In genomic region chr5:31487510-31487909, GRCh38 we compare ENCODE assay signal across 14 cellular contexts.
"Had no signal": no experiment of that assay in that cellular context is flagged by ENCODE, and none has a peak within 500 bp of the region (broad histone marks: within the 10 kb centered on the region; RNA-seq: fewer than 3 reads in every experiment).

No MANE protein-coding gene starts in this region.

- H3K4me3 Mint-ChIP-seq: activated CD8-positive, alpha-beta T cell treated with anti-CD3 and anti-CD28 coated beads, Interleukin-2, amount 10 ng/mL, durations not matched to agents 7 days and 5 days; activated naive CD8-positive, alpha-beta T cell treated with anti-CD3 and anti-CD28 coated beads, Interleukin-2, amount 10 ng/mL, durations not matched to agents 7 days and 5 days; stimulated activated naive B cell treated with anti-CD40 and anti-IgM and Interleukin-4, amounts not matched to agents 10 μg/mL and 1 μg/mL and 100 μg/mL, for 72 hours had no signal

- FAIRE-seq: small intestine had no signal

- H3K27ac ChIP-seq: epithelial cell of prostate, right atrium auricular region, tibial nerve, WERI-Rb-1 had no signal

- ATAC-seq: activated CD8-positive, alpha-beta T cell treated with anti-CD3 and anti-CD28 coated beads, Interleukin-2, amount 10 ng/mL, durations not matched to agents 7 days and 5 days; stimulated activated naive B cell treated with anti-CD40 and anti-IgM and Interleukin-4, amounts not matched to agents 10 μg/mL and 1 μg/mL and 100 μg/mL, for 72 hours had no signal

- H3K9me3 Mint-ChIP-seq: activated naive CD8-positive, alpha-beta T cell treated with anti-CD3 and anti-CD28 coated beads, Interleukin-2, amount 10 ng/mL, durations not matched to agents 7 days and 5 days; stimulated activated naive B cell treated with anti-CD40 and anti-IgM and Interleukin-4, amounts not matched to agents 10 μg/mL and 1 μg/mL and 100 μg/mL, for 72 hours had no signal

- DNase-seq: activated CD4-positive, alpha-beta T cell treated with anti-CD3 and anti-CD28 coated beads for 4 hours; activated CD8-positive, alpha-beta memory T cell treated with anti-CD3 and anti-CD28 coated beads, Interleukin-2, amount 50 U/mL, for 48 hours; activated CD8-positive, alpha-beta T cell treated with anti-CD3 and anti-CD28 coated beads, Interleukin-2, amount 10 ng/mL, durations not matched to agents 7 days and 5 days; activated naive CD8-positive, alpha-beta T cell treated with anti-CD3 and anti-CD28 coated beads, Interleukin-2, amount 10 ng/mL, durations not matched to agents 7 days and 5 days; aorta; effector CD4-positive, alpha-beta T cell; hippocampal formation; small intestine; stimulated activated naive B cell treated with anti-CD40 and anti-IgM and Interleukin-4, amounts not matched to agents 10 μg/mL and 1 μg/mL and 100 μg/mL, for 72 hours; T1000; WERI-Rb-1 had no signal

- H3K4me1 Mint-ChIP-seq: activated naive CD8-positive, alpha-beta T cell treated with anti-CD3 and anti-CD28 coated beads, Interleukin-2, amount 10 ng/mL, durations not matched to agents 7 days and 5 days; stimulated activated naive B cell treated with anti-CD40 and anti-IgM and Interleukin-4, amounts not matched to agents 10 μg/mL and 1 μg/mL and 100 μg/mL, for 72 hours had no signal

- H3K27me3 Mint-ChIP-seq: activated naive CD8-positive, alpha-beta T cell treated with anti-CD3 and anti-CD28 coated beads, Interleukin-2, amount 10 ng/mL, durations not matched to agents 7 days and 5 days; stimulated activated naive B cell treated with anti-CD40 and anti-IgM and Interleukin-4, amounts not matched to agents 10 μg/mL and 1 μg/mL and 100 μg/mL, for 72 hours had no signal

- H3K9me3 ChIP-seq: right atrium auricular region, tibial nerve had no signal

- H3K27me3 ChIP-seq: right atrium auricular region, tibial nerve had no signal

- H3K4me1 ChIP-seq: right atrium auricular region, tibial nerve had no signal

- H3K4me3 ChIP-seq: right atrium auricular region, tibial nerve had no signal

- H3K27ac Mint-ChIP-seq: activated CD8-positive, alpha-beta T cell treated with anti-CD3 and anti-CD28 coated beads, Interleukin-2, amount 10 ng/mL, durations not matched to agents 7 days and 5 days; activated naive CD8-positive, alpha-beta T cell treated with anti-CD3 and anti-CD28 coated beads, Interleukin-2, amount 10 ng/mL, durations not matched to agents 7 days and 5 days; stimulated activated naive B cell treated with anti-CD40 and anti-IgM and Interleukin-4, amounts not matched to agents 10 μg/mL and 1 μg/mL and 100 μg/mL, for 72 hours had no signal
